In the genomic region with DNA sequence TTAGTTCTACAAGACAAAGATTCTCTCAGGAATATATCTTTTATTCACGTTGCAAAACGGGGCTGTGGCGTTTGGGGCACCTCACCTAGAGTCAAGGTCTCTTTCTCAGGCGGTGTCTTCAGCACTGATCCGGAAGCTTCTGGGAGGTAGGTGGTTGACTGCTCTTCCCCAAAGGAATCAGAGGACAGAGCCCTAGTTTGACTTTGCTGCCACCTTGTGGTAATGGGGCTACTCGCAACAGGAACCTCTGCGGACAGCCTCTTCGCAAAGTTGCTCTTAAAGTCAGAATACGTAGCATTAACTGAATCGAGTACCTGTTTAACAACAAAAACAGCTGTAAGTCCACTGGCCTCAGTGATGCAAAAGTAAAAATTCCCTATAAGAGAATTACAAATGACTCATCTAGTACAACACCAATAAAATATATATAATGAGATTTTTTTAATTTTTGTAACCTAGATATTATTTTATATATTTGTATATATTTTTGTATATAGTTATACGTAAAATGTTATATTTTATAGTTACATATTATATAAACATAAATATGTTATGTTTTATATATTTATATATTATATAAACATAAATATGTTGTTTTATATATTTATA, we compare ENCODE assay signal across 8 cellular contexts. TPM values are rescaled to one million over a fixed set of nuclear protein-coding genes. Genes with fewer than 3 reads are reported as not detected.
DNase-seq lines count a peak whose midpoint lies in the region; ATAC-seq and TF ChIP-seq lines count a peak whose summit lies in the region.

No MANE protein-coding gene starts in this region.

- no peak for TF ChIP-seq POLR2A in GM18505 (IDR thresholded peaks at IDR 0.05; ENCODE audit: borderline replicate concordance, extremely low read depth, insufficient read depth, insufficient read length)

- ATAC-seq in HG02798 (IDR thresholded peaks at IDR 0.05; ENCODE audit: poor library complexity, unreplicated experiment) (peak; percentile 92), GM18505 (IDR thresholded peaks at IDR 0.05; ENCODE audit: unreplicated experiment) (no peak)

- intact Hi-C loops in left ventricle myocardium inferior (cut with micrococcal nuclease), result loop anchor here (5.0 to 10.0 kb wide), 2 partner anchors 202 to 239 kb away; no protein-coding TSS in a partner anchor

- H3K9me3 ChIP-seq in adipocyte (ENCODE audit: control insufficient read depth, low read length) (no peaks in the 10 kb centered on the region), left ventricle myocardium inferior (replicated peaks) (no peaks in the 10 kb centered on the region)

- no peak overlapping the region for H3K27ac ChIP-seq in left ventricle myocardium inferior (replicated peaks)

- H3K36me3 ChIP-seq in adipocyte (ENCODE audit: control insufficient read depth, insufficient read depth, low read length, severe bottlenecking), result no peaks in the 10 kb centered on the region
- H3K36me3 ChIP-seq in left ventricle myocardium inferior, result no peaks in the 10 kb centered on the region

- H3K4me3 ChIP-seq in adipocyte (ENCODE audit: low read length), result no peak overlapping the region
- H3K4me3 ChIP-seq in left ventricle myocardium inferior, result no peak overlapping the region

- no peaks in the 10 kb centered on the region for H3K27me3 ChIP-seq in adipocyte (replicated peaks; ENCODE audit: control insufficient read depth, insufficient read depth, low read length)
- H3K27me3 ChIP-seq in left ventricle myocardium inferior (ENCODE audit: low read depth), result peaks cover 75% of the 10 kb centered on the region

- H3K4me1 ChIP-seq in adipocyte (ENCODE audit: control insufficient read depth, insufficient read depth, low read length) (no peaks in the 10 kb centered on the region), left ventricle myocardium inferior (peaks cover 5% of the 10 kb centered on the region)

- TF ChIP-seq CTCF in GM12801 (IDR thresholded peaks at IDR 0.05; ENCODE audit: extremely low read depth, insufficient read length), result peak; percentile 66
- peak; percentile 96 for TF ChIP-seq CTCF in left ventricle myocardium inferior (IDR thresholded peaks at IDR 0.05; ENCODE audit: borderline replicate concordance)

- H3K9ac ChIP-seq in adipocyte (ENCODE audit: low read length), result no peak overlapping the region

- DNase-seq in NCI-H187 (lab: John Stamatoyannopoulos, UW) (peak; percentile 86 to 91), T follicular helper cell (ENCODE audit: low read depth) (peak; percentile 74), adipocyte (ENCODE audit: low read depth) (peak; percentile 93), left ventricle myocardium inferior (peak; percentile 62), retina (peak; percentile 80)

RNA-seq across cellular contexts. Expression of a gene that starts 13.3 kb away (rescaled TPM):
- 9.8 TPM for total RNA-seq in left ventricle myocardium inferior

RNA-seq across cellular contexts. Expression of a gene that starts 26.3 kb away (rescaled TPM):
- not detected for total RNA-seq in left ventricle myocardium inferior

RNA-seq across cellular contexts. Expression of a gene that starts 44.2 kb away (rescaled TPM):
- total RNA-seq in left ventricle myocardium inferior, result 1.5 TPM
